ENCODE assay signal across 9 cellular contexts in the genomic region with DNA sequence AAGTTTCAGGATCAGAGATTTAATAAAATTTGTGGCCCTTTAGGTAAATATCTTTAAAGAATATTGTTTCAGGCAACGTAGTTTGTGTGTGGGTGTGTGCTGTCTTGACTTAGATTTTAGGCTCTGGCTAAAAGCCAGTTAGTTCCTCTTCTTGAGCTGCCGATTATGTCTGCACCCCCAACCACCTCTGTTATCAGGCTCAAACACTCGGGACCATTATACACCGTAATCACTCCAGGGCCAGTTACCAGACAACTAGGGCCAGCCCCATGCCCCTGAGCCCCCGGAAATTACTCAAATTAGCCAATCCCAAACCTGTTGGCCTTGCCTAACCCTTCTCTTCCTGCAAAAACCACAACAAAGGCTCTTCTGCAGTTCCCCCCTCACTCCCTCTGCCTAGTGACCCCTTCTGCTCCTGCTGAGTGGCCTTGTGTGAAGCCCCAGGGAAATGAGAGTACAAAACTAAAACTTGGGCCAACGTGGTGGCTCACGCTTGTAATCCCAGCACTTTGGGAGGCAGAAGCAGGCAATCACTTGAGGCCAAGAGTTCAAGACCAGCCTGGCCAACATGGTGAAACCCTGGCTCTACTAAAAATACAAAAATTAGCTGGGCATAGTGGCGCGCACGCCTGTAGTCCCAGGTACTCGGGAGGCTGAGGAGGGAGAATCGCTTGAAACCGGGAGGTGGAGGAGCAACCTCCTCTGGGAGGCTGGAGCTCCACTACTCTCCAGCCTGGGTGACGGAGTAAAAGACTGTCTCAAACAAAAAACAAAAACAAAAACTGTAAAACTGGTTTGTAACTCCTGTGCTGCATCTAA. TPM values are rescaled to one million over a fixed set of nuclear protein-coding genes. Genes with fewer than 3 reads are reported as not detected.
DNase-seq lines count a peak whose midpoint lies in the region; ATAC-seq, FAIRE-seq and TF ChIP-seq lines count a peak whose summit lies in the region.
"Had no signal": no experiment of that assay in that cellular context is flagged by ENCODE, and none has a peak within 500 bp of the region (broad histone marks: within the 10 kb centered on the region; RNA-seq: fewer than 3 reads in every experiment).

No MANE protein-coding gene starts in this region.

- H3K4me1 ChIP-seq in neuronal stem cell (ENCODE audit: control insufficient read depth in 2 of 2, insufficient read depth in 1 of 2, low read depth in 1 of 2, low read length in 2 of 2) (peaks cover 0 to 2% of the 10 kb centered on the region in 2 donors), adrenal gland (replicated peaks in 1 of 2) (peaks cover 5 to 8% of the 10 kb centered on the region in 2 donors)

- H3K27me3 Mint-ChIP-seq in IgD-negative memory B cell = no peaks in the 10 kb centered on the region
- no peaks in the 10 kb centered on the region for H3K27me3 Mint-ChIP-seq in activated CD8-positive, alpha-beta T cell treated with anti-CD3 and anti-CD28 coated beads, Interleukin-2, amount 10 ng/mL, durations not matched to agents 7 days and 5 days (ENCODE audit: low read depth)

- CTCF ChIA-PET in activated CD8-positive, alpha-beta T cell treated with anti-CD3 and anti-CD28 coated beads, Interleukin-2, amount 10 ng/mL, durations not matched to agents 7 days and 5 days (lab: Charles Lee) = interaction anchor here (1.0 to 1.1 kb wide), 3 partner anchors 9 to 19 kb away, joined by 3 to 4 read pairs (median 3); a partner anchor contains a TSS

- H4K8ac ChIP-seq in neuronal stem cell (ENCODE audit: low read depth, low read length) = no peak overlapping the region

- H3K27ac Mint-ChIP-seq in IgD-negative memory B cell = peak overlapping the region; percentile 91 to 96 (median 93)
- peak overlapping the region; percentile 96 for H3K27ac Mint-ChIP-seq in activated CD8-positive, alpha-beta T cell treated with anti-CD3 and anti-CD28 coated beads, Interleukin-2, amount 10 ng/mL, durations not matched to agents 7 days and 5 days

- no peaks in the 10 kb centered on the region for H3K79me1 ChIP-seq in neuronal stem cell (ENCODE audit: low read depth, low read length)

- intact Hi-C loops in adrenal gland (cut with DNase I) = no loop called here

- H2BK5ac ChIP-seq in neuronal stem cell (ENCODE audit: low read length) = peak overlapping the region; percentile 66

- WGBS in neuronal stem cell (ENCODE audit: extremely low coverage in 2 of 2, insufficient read length in 2 of 2, insufficient replicate concordance in 1 of 2), 2 donors = no CpG with 5 or more reads among the region's 14 CpGs
- WGBS in adrenal gland, 4 donors = 69 to 76% (median 73%) methylated on average over 14 of the region's 14 CpGs

- no peak overlapping the region for H2BK15ac ChIP-seq in neuronal stem cell (ENCODE audit: low read length)

- TF ChIP-seq CTCF in adrenal gland (IDR thresholded peaks at IDR 0.05) = no peak

- peak; percentile 90 for FAIRE-seq in GM18507 (lab: Jason Lieb, UNC)

- H3K27ac ChIP-seq in neuronal stem cell (replicated peaks; ENCODE audit: low read length) = no peak overlapping the region
- H3K27ac ChIP-seq in adrenal gland = peak overlapping the region in 1 of 5 donors; percentile 29

- peak; percentile 31 for ATAC-seq in activated CD8-positive, alpha-beta T cell treated with anti-CD3 and anti-CD28 coated beads, Interleukin-2, amount 10 ng/mL, durations not matched to agents 7 days and 5 days
- no peak for ATAC-seq in GM19023 (IDR thresholded peaks at IDR 0.05; ENCODE audit: unreplicated experiment)

- no peaks in the 10 kb centered on the region for H3K9me3 Mint-ChIP-seq in IgD-negative memory B cell
- H3K9me3 Mint-ChIP-seq in activated CD8-positive, alpha-beta T cell treated with anti-CD3 and anti-CD28 coated beads, Interleukin-2, amount 10 ng/mL, durations not matched to agents 7 days and 5 days (ENCODE audit: insufficient read depth) = peaks cover 5% of the 10 kb centered on the region

- H2AK5ac ChIP-seq in neuronal stem cell (ENCODE audit: low read depth, low read length) = no peak overlapping the region

- peaks cover 18 to 30% (median 24%) of the 10 kb centered on the region in 3 donors for H3K4me1 Mint-ChIP-seq in IgD-negative memory B cell
- peaks cover 39% of the 10 kb centered on the region for H3K4me1 Mint-ChIP-seq in activated CD8-positive, alpha-beta T cell treated with anti-CD3 and anti-CD28 coated beads, Interleukin-2, amount 10 ng/mL, durations not matched to agents 7 days and 5 days (ENCODE audit: low read depth)

- H3K9me3 ChIP-seq in neuronal stem cell (replicated peaks in 1 of 2; ENCODE audit: control insufficient read depth in 2 of 2, insufficient read depth in 1 of 2, low read depth in 1 of 2, low read length in 2 of 2) (peaks cover 0 to 11% of the 10 kb centered on the region in 2 donors), adrenal gland (replicated peaks in 1 of 3) (no peaks in the 10 kb centered on the region)

- no peak overlapping the region for H3K18ac ChIP-seq in neuronal stem cell (ENCODE audit: low read length)

- H2BK120ac ChIP-seq in neuronal stem cell (ENCODE audit: low read depth, low read length) = no peak overlapping the region

- no peak overlapping the region for H3K4me2 ChIP-seq in neuronal stem cell (ENCODE audit: insufficient read depth, low read length, poor library complexity, severe bottlenecking)

- peak overlapping the region; percentile 45 for H2AFZ ChIP-seq in neuronal stem cell (ENCODE audit: low read length)

- peak overlapping the region; percentile 56 to 91 (median 70) for H3K4me3 Mint-ChIP-seq in IgD-negative memory B cell
- H3K4me3 Mint-ChIP-seq in activated CD8-positive, alpha-beta T cell treated with anti-CD3 and anti-CD28 coated beads, Interleukin-2, amount 10 ng/mL, durations not matched to agents 7 days and 5 days = peak overlapping the region; percentile 57

- H3K36me3 ChIP-seq in neuronal stem cell (replicated peaks in 1 of 2; ENCODE audit: control insufficient read depth in 2 of 2, insufficient read depth in 2 of 2, low read length in 2 of 2) = no peaks in the 10 kb centered on the region
- H3K36me3 ChIP-seq in adrenal gland (replicated peaks in 1 of 2) = no peaks in the 10 kb centered on the region

- H3K14ac ChIP-seq in neuronal stem cell (ENCODE audit: low read length) = no peak overlapping the region

- no peak overlapping the region for H2BK12ac ChIP-seq in neuronal stem cell (ENCODE audit: low read length)

- no peak overlapping the region for H4K91ac ChIP-seq in neuronal stem cell (ENCODE audit: low read depth, low read length, poor library complexity)

- no peak overlapping the region for H3K9ac ChIP-seq in neuronal stem cell (ENCODE audit: low read depth, low read length, poor library complexity)

- H3K4me3 ChIP-seq in neuronal stem cell (ENCODE audit: low read length in 2 of 2) (no peak overlapping the region), adrenal gland (no peak overlapping the region)

- no peak overlapping the region for H3K4ac ChIP-seq in neuronal stem cell (ENCODE audit: low read length)

- H3K36me3 Mint-ChIP-seq in IgD-negative memory B cell = no peaks in the 10 kb centered on the region
- H3K36me3 Mint-ChIP-seq in activated CD8-positive, alpha-beta T cell treated with anti-CD3 and anti-CD28 coated beads, Interleukin-2, amount 10 ng/mL, durations not matched to agents 7 days and 5 days (ENCODE audit: low read depth) = no peaks in the 10 kb centered on the region

- DNase-seq in GM18507 (ENCODE audit: extremely low spot score, insufficient read length, low read depth) (no peak), neuronal stem cell (ENCODE audit: low spot score) (no peak), DMS53 treated with DMSO at 0.1 percent for 48 hours (lab: John Stamatoyannopoulos, UW; ENCODE audit: unreplicated experiment) (no peak), adrenal gland (no peak), mucosa of gallbladder (ENCODE audit: low spot score) (no peak)
- peak; percentile 70 for DNase-seq in activated CD8-positive, alpha-beta T cell treated with anti-CD3 and anti-CD28 coated beads, Interleukin-2, amount 10 ng/mL, durations not matched to agents 7 days and 5 days

- H3K23ac ChIP-seq in neuronal stem cell (ENCODE audit: low read depth, low read length, poor library complexity) = no peak overlapping the region

- H3K27me3 ChIP-seq in neuronal stem cell (ENCODE audit: control insufficient read depth in 3 of 3, insufficient read depth in 3 of 3, low read depth in 1 of 3, low read length in 3 of 3) = no peaks in the 10 kb centered on the region
- no peaks in the 10 kb centered on the region for H3K27me3 ChIP-seq in adrenal gland

- POLR2A ChIA-PET in activated CD8-positive, alpha-beta T cell treated with anti-CD3 and anti-CD28 coated beads, Interleukin-2, amount 10 ng/mL, durations not matched to agents 7 days and 5 days (lab: Charles Lee) = interaction anchor here (1.0 to 3.0 kb wide), 4 partner anchors 9 to 24 kb away, joined by 3 to 22 read pairs (median 12); a partner anchor contains a TSS

- TF ChIP-seq POLR2A in adrenal gland (IDR thresholded peaks at IDR 0.05) = no peak

RNA-seq across cellular contexts. Expression of a gene that starts 9.2 kb away (rescaled TPM):
- polyA plus RNA-seq in IgD-negative memory B cell (242 TPM), adrenal gland (100 to 1,000 TPM in 1 of 3 donors, 10 to 100 TPM in 2; 48.7 to 141 (median 51.3) TPM)
- 100 to 1,000 TPM; 512 to 515 TPM for total RNA-seq in activated CD8-positive, alpha-beta T cell treated with anti-CD3 and anti-CD28 coated beads, Interleukin-2, amount 10 ng/mL, durations not matched to agents 7 days and 5 days
- polyA plus RNA-seq in neuronal stem cell (2013, experiment 1 of 2) = 114 TPM
- 114 TPM for polyA plus RNA-seq in neuronal stem cell (2013, experiment 2 of 2)
- total RNA-seq in adrenal gland (100 to 1,000 TPM; 103 to 207 (median 144) TPM), mucosa of gallbladder (184 TPM)

RNA-seq across cellular contexts. Expression of a gene that starts 18.8 kb away (rescaled TPM):
- polyA plus RNA-seq in IgD-negative memory B cell (6.1 TPM), adrenal gland (1 to 10 TPM; 7.2 to 8.6 (median 7.6) TPM)
- total RNA-seq in activated CD8-positive, alpha-beta T cell treated with anti-CD3 and anti-CD28 coated beads, Interleukin-2, amount 10 ng/mL, durations not matched to agents 7 days and 5 days = 1 to 10 TPM; 4.8 to 5.2 TPM
- 3.7 TPM for polyA plus RNA-seq in neuronal stem cell (2013, experiment 1 of 2)
- 3.3 TPM for polyA plus RNA-seq in neuronal stem cell (2013, experiment 2 of 2)
- total RNA-seq in adrenal gland (1 to 10 TPM; 2.1 to 8.1 (median 4.5) TPM), mucosa of gallbladder (5.9 TPM)

RNA-seq across cellular contexts. Expression of a gene that starts 46.7 kb away (rescaled TPM):
- polyA plus RNA-seq in IgD-negative memory B cell (not detected), adrenal gland (not detected)
- not detected for total RNA-seq in activated CD8-positive, alpha-beta T cell treated with anti-CD3 and anti-CD28 coated beads, Interleukin-2, amount 10 ng/mL, durations not matched to agents 7 days and 5 days
- polyA plus RNA-seq in neuronal stem cell (2013, experiment 1 of 2) = not detected
- polyA plus RNA-seq in neuronal stem cell (2013, experiment 2 of 2) = not detected
- total RNA-seq in adrenal gland (under 1 TPM in 1 of 8 donors, not detected in 7; 0.86 TPM), mucosa of gallbladder (1.6 TPM)
- total RNA-seq: activated CD8-positive, alpha-beta memory T cell treated with anti-CD3 and anti-CD28 coated beads for 36 hours had no signal
